ENCODE assay signal across 14 cellular contexts in genomic region chr2:120852200-120852815, GRCh38.
DNase-seq lines count a peak whose midpoint lies in the region; ATAC-seq, FAIRE-seq and TF ChIP-seq lines count a peak whose summit lies in the region.
"Had no signal": no experiment of that assay in that cellular context is flagged by ENCODE, and none has a peak within 500 bp of the region (broad histone marks: within the 10 kb centered on the region; RNA-seq: fewer than 3 reads in every experiment).

No MANE protein-coding gene starts in this region.

- H3K9me3 ChIP-seq in H1 (ENCODE audit: insufficient read depth in 2 of 2, low read depth in 1 of 2, low read length in 1 of 2) = no peaks in the 10 kb centered on the region
- H3K9me3 ChIP-seq in sigmoid colon = peaks cover 0 to 5% (median 0%) of the 10 kb centered on the region in 4 donors

- intact Hi-C loops in sigmoid colon (cut with DNase I) = no loop called here

- H3K79me2 ChIP-seq in H1 (ENCODE audit: control insufficient read depth in 1 of 2, insufficient read depth in 2 of 2, low read length in 2 of 2) = peaks cover 0 to 16% of the 10 kb centered on the region in 2 experiments; a peak in 1 of 4 replicates

- CTCF ChIA-PET in H1 (lab: Charles Lee; ENCODE audit: partially characterized antibody) = interaction anchor here (0.7 to 13.2 kb wide), 10 partner anchors 15 to 199 kb away, joined by 3 to 158 read pairs (median 4); no protein-coding TSS in a partner anchor

- H3K4me2 ChIP-seq in H1 (ENCODE audit: insufficient read depth in 1 of 2, low read depth in 2 of 2, low read length in 2 of 2) = no peak overlapping the region

- H4K5ac ChIP-seq in H1 (ENCODE audit: insufficient read length, low read depth, low read length) = no peak overlapping the region

- H3K27ac ChIP-seq in H1 (ENCODE audit: low read depth, low read length) (no peak overlapping the region), sigmoid colon (no peak overlapping the region)

- no peak for TF ChIP-seq RAD21 in H1 (IDR thresholded peaks at IDR 0.05 in 1 of 2, conservative IDR thresholded peaks at IDR 0.05 in 1 of 2; ENCODE audit: low read depth in 2 of 2, low read length in 2 of 2)

- no peak overlapping the region for H2BK12ac ChIP-seq in H1 (ENCODE audit: low read depth, low read length)

- H4K91ac ChIP-seq in H1 (replicated peaks; ENCODE audit: insufficient read length, low read length) = no peak overlapping the region

- FAIRE-seq in H1 (lab: Jason Lieb, UNC) = no peak
- FAIRE-seq: D721Med had no signal

- H3K9ac ChIP-seq in H1 (replicated peaks in 1 of 4; ENCODE audit: extremely low read depth in 1 of 4, low read depth in 3 of 4, low read length in 3 of 4) = no peak overlapping the region

- H3K23ac ChIP-seq in H1 (ENCODE audit: insufficient read length) = no peak overlapping the region

- peaks cover 8 to 15% of the 10 kb centered on the region in 2 experiments for H4K20me1 ChIP-seq in H1 (replicated peaks in 1 of 2; ENCODE audit: control insufficient read depth in 1 of 2, insufficient read depth in 2 of 2, low read length in 2 of 2)

- H3K23me2 ChIP-seq in H1 (ENCODE audit: low read depth, low read length) = peaks cover 4% of the 10 kb centered on the region; the same call in 1 of the 2 replicates

- no peak for TF ChIP-seq POLR2A in H1 (IDR thresholded peaks at IDR 0.05; ENCODE audit: control extremely low read depth in 1 of 2, low read depth in 2 of 2, low read length in 2 of 2)
- TF ChIP-seq POLR2A in sigmoid colon (IDR thresholded peaks at IDR 0.05) = no peak

- H2BK15ac ChIP-seq in H1 (ENCODE audit: low read length) = no peak overlapping the region

- H2AK5ac ChIP-seq in H1 (ENCODE audit: low read depth, low read length) = no peak overlapping the region

- H3K4me1 ChIP-seq in H1 (replicated peaks in 1 of 4; ENCODE audit: control insufficient read depth in 3 of 4, insufficient read depth in 4 of 4, low read length in 3 of 4) (peaks cover 0 to 9% (median 6%) of the 10 kb centered on the region in 4 experiments; a peak in 5 of 7 replicates), sigmoid colon (peaks cover 0 to 28% (median 19%) of the 10 kb centered on the region in 4 donors)

- TF ChIP-seq CTCF in AG10803 (conservative IDR thresholded peaks at IDR 0.05; ENCODE audit: low read length) (no peak), H1 (IDR thresholded peaks at IDR 0.05; ENCODE audit: control extremely low read depth in 1 of 3, insufficient read depth in 1 of 3, low read depth in 1 of 3, low read length in 3 of 3) (peak in 1 of 3 experiments; percentile 5; a peak in 1 of 4 replicates), sigmoid colon (IDR thresholded peaks at IDR 0.05) (no peak)

- TF ChIP-seq EP300 in H1 (IDR thresholded peaks at IDR 0.05; ENCODE audit: borderline replicate concordance in 1 of 2, low read depth in 2 of 2, low read length in 2 of 2) (no peak), sigmoid colon (IDR thresholded peaks at IDR 0.05) (no peak)

- peak overlapping the region; percentile 68; the same call in 1 of the 2 replicates for H2BK5ac ChIP-seq in H1 (ENCODE audit: low read depth, low read length)

- POLR2A ChIA-PET in H1 (lab: Charles Lee; ENCODE audit: partially characterized antibody) = interaction anchor here (0.6 to 1.5 kb wide), 5 partner anchors 10 to 223 kb away, joined by 3 read pairs; no protein-coding TSS in a partner anchor

- H3K27me3 ChIP-seq in H1 (replicated peaks in 1 of 4; ENCODE audit: control insufficient read depth in 3 of 4, extremely low read depth in 1 of 4, insufficient read depth in 3 of 4, low read length in 3 of 4) (no peaks in the 10 kb centered on the region), sigmoid colon (no peaks in the 10 kb centered on the region)

- peaks cover 20% of the 10 kb centered on the region for H3K79me1 ChIP-seq in H1 (ENCODE audit: low read depth, low read length)

- no peak overlapping the region for H2AFZ ChIP-seq in H1 (ENCODE audit: low read length)

- WGBS in H1 (ENCODE audit: extremely low coverage in 1 of 2, insufficient coverage in 1 of 2, insufficient read length in 1 of 2, insufficient replicate concordance in 2 of 2, low coverage in 1 of 2, low lambda C conversion rate in 2 of 2, missing lambda C conversion rate in 1 of 2), 2 experiments = 78% methylated on average over 11 of the region's 12 CpGs; no CpG with 5 or more reads in 1 of the 2 experiments
- 88 to 90% methylated on average over 12 of the region's 12 CpGs for WGBS in sigmoid colon, 2 donors

- H4K8ac ChIP-seq in H1 (ENCODE audit: extremely low read depth, insufficient read depth, low read length) = no peak overlapping the region

- H2BK120ac ChIP-seq in H1 (replicated peaks; ENCODE audit: low read depth, low read length) = no peak overlapping the region

- H3K18ac ChIP-seq in H1 (ENCODE audit: extremely low read depth, low read length) = no peak overlapping the region

- no peak overlapping the region for H3K14ac ChIP-seq in H1 (ENCODE audit: insufficient read length)

- H3K36me3 ChIP-seq in H1 (ENCODE audit: control insufficient read depth in 2 of 4, insufficient read depth in 4 of 4, low read length in 3 of 4) (no peaks in the 10 kb centered on the region; a peak in 1 of 8 replicates), sigmoid colon (no peaks in the 10 kb centered on the region)

- no peak overlapping the region for H2BK20ac ChIP-seq in H1 (ENCODE audit: low read length)

- no peak for ATAC-seq in HG03469 (IDR thresholded peaks at IDR 0.05; ENCODE audit: unreplicated experiment)
- ATAC-seq in HG02840 (IDR thresholded peaks at IDR 0.05; ENCODE audit: low FRiP score, unreplicated experiment) = no peak
- no peak for ATAC-seq in activated CD4-positive, CD25-positive, alpha-beta regulatory T cell treated with anti-CD3 and anti-CD28 coated beads, Interleukin-2, amount 50 U/mL, for 24 hours
- ATAC-seq: Panc1 had no signal

- no peak overlapping the region for H3K56ac ChIP-seq in H1 (replicated peaks; ENCODE audit: insufficient read length, low read depth, low read length)

- H3K4me3 ChIP-seq in AG10803 (ENCODE audit: low read length) (no peak overlapping the region), H1 (ENCODE audit: extremely low read depth in 1 of 4, insufficient read depth in 2 of 4, low read depth in 3 of 4, low read length in 4 of 4) (no peak overlapping the region; a peak in 1 of 8 replicates), sigmoid colon (no peak overlapping the region)

- peak; percentile 20 for DNase-seq in AG10803 (ENCODE audit: low read depth)
- DNase-seq in LoVo (ENCODE audit: low spot score) = peak; percentile 9
- no peak for DNase-seq in H1 (ENCODE audit: low read depth in 1 of 2, low spot score in 2 of 2)
- peak; percentile 54 for DNase-seq in sigmoid colon
- DNase-seq: CD4-positive, alpha-beta memory T cell; NCI-H1436 treated with DMSO at 0.1 percent for 48 hours; NCI-H2081; NCI-H510A treated with DMSO at 0.1 percent for 48 hours; SHP77 treated with DMSO at 0.1 percent for 48 hours had no signal

- H3K4ac ChIP-seq in H1 (replicated peaks; ENCODE audit: insufficient read length, low read depth, low read length) = no peak overlapping the region

TF ChIP-seq in H1, 55 proteins besides CTCF, POLR2A, EP300 and RAD21:
- TF ChIP-seq ASH2L (IDR thresholded peaks at IDR 0.05; ENCODE audit: low read length) (no peak), JUND (IDR thresholded peaks at IDR 0.05; ENCODE audit: low read length) (no peak), EZH2 (IDR thresholded peaks at IDR 0.05; ENCODE audit: low read depth, low read length, severe bottlenecking) (no peak), TAF7 (optimal IDR thresholded peaks at IDR 0.05; ENCODE audit: borderline replicate concordance, low read depth, low read length) (no peak), USF2 (IDR thresholded peaks at IDR 0.05; ENCODE audit: low read length) (no peak), PHF8 (conservative IDR thresholded peaks at IDR 0.05; ENCODE audit: low read depth, low read length) (no peak), BRCA1 (IDR thresholded peaks at IDR 0.05; ENCODE audit: low read depth, low read length) (no peak)

Comparison
In these comparisons a context has a peak if more than half of its experiments do, and no peak if none do; other contexts are left out.
1. DNase-seq: peak in AG10803 (single experiment), LoVo (single experiment) and sigmoid colon (single experiment); none in H1 (0 of 2).